In genomic region chr19:34403784-34404108, GRCh38 we compare ENCODE assay signal across 8 cellular contexts. TPM values are rescaled to one million over a fixed set of nuclear protein-coding genes. Genes with fewer than 3 reads are reported as not detected.
DNase-seq lines count a peak whose midpoint lies in the region; ATAC-seq and FAIRE-seq lines count a peak whose summit lies in the region.

No MANE protein-coding gene starts in this region.

- no peaks in the 10 kb centered on the region for H3K9me3 ChIP-seq in MG63
- no peaks in the 10 kb centered on the region for H3K9me3 ChIP-seq in esophagus (ENCODE audit: control insufficient read depth in 2 of 2, insufficient read depth in 1 of 2, low read depth in 1 of 2, low read length in 1 of 2)
- no peaks in the 10 kb centered on the region for H3K9me3 ChIP-seq in small intestine (ENCODE audit: control insufficient read depth, low read depth)

- H3K36me3 ChIP-seq in MG63 (peaks cover 28% of the 10 kb centered on the region), esophagus (ENCODE audit: control insufficient read depth in 2 of 2, insufficient read depth in 2 of 2, low read length in 1 of 2) (peaks cover 0 to 16% of the 10 kb centered on the region in 2 donors), small intestine (ENCODE audit: control insufficient read depth in 2 of 2, insufficient read depth in 2 of 2, low read length in 2 of 2) (peaks cover 9 to 11% of the 10 kb centered on the region in 2 donors)

- peak; percentile 17 for ATAC-seq in GM19452 (IDR thresholded peaks at IDR 0.05; ENCODE audit: unreplicated experiment)
- no peak for ATAC-seq in GM18498 (IDR thresholded peaks at IDR 0.05; ENCODE audit: unreplicated experiment)

- H3K4me1 ChIP-seq in esophagus (ENCODE audit: control insufficient read depth in 2 of 2, insufficient read depth in 2 of 2, low read length in 1 of 2) = no peaks in the 10 kb centered on the region
- no peaks in the 10 kb centered on the region for H3K4me1 ChIP-seq in small intestine (ENCODE audit: control insufficient read depth in 2 of 2, insufficient read depth in 1 of 2, low read depth in 1 of 2, low read length in 1 of 2)

- H3K27me3 ChIP-seq in MG63 (no peaks in the 10 kb centered on the region), esophagus (ENCODE audit: control insufficient read depth in 1 of 2, insufficient read depth in 2 of 2, low read length in 2 of 2) (no peaks in the 10 kb centered on the region), small intestine (ENCODE audit: control insufficient read depth in 2 of 2, insufficient read depth in 2 of 2, low read length in 2 of 2) (no peaks in the 10 kb centered on the region)

- intact Hi-C loops in head of caudate nucleus (cut with DNase I) = no loop called here

- H3K27ac ChIP-seq in esophagus (ENCODE audit: low read depth in 2 of 2, low read length in 1 of 2) (no peak overlapping the region), small intestine (ENCODE audit: low read depth in 1 of 2, low read length in 1 of 2) (no peak overlapping the region)

- DNase-seq in MG63 = no peak
- no peak for DNase-seq in skeletal muscle cell (ENCODE audit: low read depth)
- DNase-seq in small intestine = no peak
- DNase-seq in RCC 7860 (ENCODE audit: low spot score) = no peak
- DNase-seq in head of caudate nucleus = no peak

- H3K4me3 ChIP-seq in MG63 (peak overlapping the region; percentile 88), esophagus (ENCODE audit: low read depth in 1 of 2, low read length in 2 of 2) (peak overlapping the region; percentile 84 to 96), skeletal muscle cell (ENCODE audit: low read depth, low read length) (peak overlapping the region; percentile 98), small intestine (ENCODE audit: low read depth in 1 of 2, low read length in 2 of 2) (peak overlapping the region in 1 of 2 donors; percentile 99)

- 24 to 31% methylated on average over 6 of the region's 6 CpGs for WGBS in esophagus, 2 donors
- 9 to 34% (median 16%) methylated on average over 6 of the region's 6 CpGs for WGBS in small intestine, 3 donors

- FAIRE-seq in small intestine (lab: Jason Lieb, UNC) (no peak), RCC 7860 (lab: Jason Lieb, UNC) (no peak)

RNA-seq across cellular contexts. Expression of gene PDCD2L, which starts 0.5 kb away (rescaled TPM):
- 10.6 and 19.8 TPM in 2 replicates for total RNA-seq in MG63 (2014; rRNA removed; shearing (Covaris generic); ENCODE audit: low replicate concordance)
- 10 to 100 TPM in 1 of 2 donors, 1 to 10 TPM in 1; 6.9 to 10.9 TPM for polyA plus RNA-seq in esophagus
- polyA plus RNA-seq in small intestine = 10 to 100 TPM in 1 of 3 donors, 1 to 10 TPM in 2; 3.1 to 12.0 (median 6.2) TPM

RNA-seq across cellular contexts. Expression of gene UBA2, which starts 24.4 kb away (rescaled TPM):
- total RNA-seq in MG63 (2014; rRNA removed; shearing (Covaris generic); ENCODE audit: low replicate concordance) = 298 and 359 TPM in 2 replicates
- polyA plus RNA-seq in esophagus (10 to 100 TPM; 42.5 to 54.3 TPM), small intestine (10 to 100 TPM; 29.3 to 77.3 (median 40.8) TPM)

RNA-seq across cellular contexts. Expression of gene GPI, which starts 38.8 kb away (rescaled TPM):
- total RNA-seq in MG63 (2014; rRNA removed; shearing (Covaris generic); ENCODE audit: low replicate concordance) = 239 and 400 TPM in 2 replicates
- polyA plus RNA-seq in esophagus (100 to 1,000 TPM in 1 of 2 donors, 10 to 100 TPM in 1; 64.3 to 125 TPM), small intestine (100 to 1,000 TPM in 2 of 3 donors, 10 to 100 TPM in 1; 98.6 to 199 (median 129) TPM)
